ENCODE assay signal across 10 cellular contexts in genomic region chr3:129027544-129027880, GRCh38. TPM values are rescaled to one million over a fixed set of nuclear protein-coding genes. Genes with fewer than 3 reads are reported as not detected.
DNase-seq lines count a peak whose midpoint lies in the region; ATAC-seq and TF ChIP-seq lines count a peak whose summit lies in the region.
"Had no signal": no experiment of that assay in that cellular context is flagged by ENCODE, and none has a peak within 500 bp of the region (broad histone marks: within the 10 kb centered on the region; RNA-seq: fewer than 3 reads in every experiment).

No MANE protein-coding gene starts in this region.

- ATAC-seq in right lobe of liver (no peak), HG03342 (IDR thresholded peaks at IDR 0.05; ENCODE audit: unreplicated experiment) (no peak)

- peaks cover 1% of the 10 kb centered on the region for H3K36me3 Mint-ChIP-seq in activated naive CD4-positive, alpha-beta T cell treated with anti-CD3 and anti-CD28 coated beads, Interleukin-2, amount 10 ng/mL, durations not matched to agents 7 days and 5 days
- peaks cover 8% of the 10 kb centered on the region for H3K36me3 Mint-ChIP-seq in activated naive CD8-positive, alpha-beta T cell treated with anti-CD3 and anti-CD28 coated beads for 36 hours

- no peak for TF ChIP-seq CTCF in right lobe of liver (IDR thresholded peaks at IDR 0.05)
- TF ChIP-seq CTCF in tibial artery (IDR thresholded peaks at IDR 0.05), result no peak
- TF ChIP-seq CTCF in GM13976 (IDR thresholded peaks at IDR 0.05; ENCODE audit: borderline replicate concordance, control extremely low read depth, extremely low read depth, insufficient read depth, missing control alignments), result no peak

- no peak overlapping the region for H3K27ac Mint-ChIP-seq in activated naive CD4-positive, alpha-beta T cell treated with anti-CD3 and anti-CD28 coated beads, Interleukin-2, amount 10 ng/mL, durations not matched to agents 7 days and 5 days
- no peak overlapping the region for H3K27ac Mint-ChIP-seq in activated naive CD8-positive, alpha-beta T cell treated with anti-CD3 and anti-CD28 coated beads for 36 hours

- H3K4me1 ChIP-seq in right lobe of liver, result peaks cover 0 to 7% (median 0%) of the 10 kb centered on the region in 4 donors
- peaks cover 0 to 13% (median 10%) of the 10 kb centered on the region in 4 donors for H3K4me1 ChIP-seq in tibial artery

- H3K27me3 ChIP-seq in right lobe of liver (no peaks in the 10 kb centered on the region), tibial artery (no peaks in the 10 kb centered on the region)

- peak overlapping the region; percentile 72 for H3K4me3 Mint-ChIP-seq in activated naive CD4-positive, alpha-beta T cell treated with anti-CD3 and anti-CD28 coated beads, Interleukin-2, amount 10 ng/mL, durations not matched to agents 7 days and 5 days
- H3K4me3 Mint-ChIP-seq in activated naive CD8-positive, alpha-beta T cell treated with anti-CD3 and anti-CD28 coated beads for 36 hours, result peak overlapping the region; percentile 45

- DNase-seq in activated naive CD4-positive, alpha-beta T cell treated with anti-CD3 and anti-CD28 coated beads, Interleukin-2, amount 10 ng/mL, durations not matched to agents 7 days and 5 days, result no peak
- DNase-seq in activated naive CD4-positive, alpha-beta T cell (lab: John Stamatoyannopoulos, UW), result no peak
- DNase-seq in activated naive CD8-positive, alpha-beta T cell treated with anti-CD3 and anti-CD28 coated beads for 36 hours, result no peak
- DNase-seq in right lobe of liver (no peak), tibial artery (no peak), HCEC 1CT (no peak), GM13976 (ENCODE audit: low spot score) (no peak)

- CTCF ChIA-PET in activated naive CD4-positive, alpha-beta T cell treated with anti-CD3 and anti-CD28 coated beads, Interleukin-2, amount 10 ng/mL, durations not matched to agents 7 days and 5 days (lab: Charles Lee), result interaction anchor here (0.7 to 4.1 kb wide), 16 partner anchors 11 to 219 kb away, joined by 3 to 47 read pairs (median 4); no protein-coding TSS in a partner anchor

- in situ Hi-C loops in GM13976 (cut with MboI; ENCODE audit: low sequenced_read_pairs, unreplicated experiment), result no loop called here

- TF ChIP-seq POLR2A in right lobe of liver (IDR thresholded peaks at IDR 0.05), result no peak

- H3K4me3 ChIP-seq in right lobe of liver (peak overlapping the region; percentile 35 to 44 (median 41)), tibial artery (peak overlapping the region; percentile 45 to 64)

- H3K27me3 Mint-ChIP-seq in activated naive CD4-positive, alpha-beta T cell treated with anti-CD3 and anti-CD28 coated beads, Interleukin-2, amount 10 ng/mL, durations not matched to agents 7 days and 5 days, result peaks cover 37% of the 10 kb centered on the region
- no peaks in the 10 kb centered on the region for H3K27me3 Mint-ChIP-seq in activated naive CD8-positive, alpha-beta T cell treated with anti-CD3 and anti-CD28 coated beads for 36 hours
- H3K27me3 Mint-ChIP-seq: T-helper 17 cell had no signal

- H3K9me3 ChIP-seq in right lobe of liver (no peaks in the 10 kb centered on the region), tibial artery (no peaks in the 10 kb centered on the region)

- whole genome bisulfite sequencing in right lobe of liver (ENCODE audit: insufficient coverage, low coverage, low lambda C conversion rate, missing lambda C conversion rate), result 79% methylated on average over 7 of the region's 15 CpGs

- peaks cover 23% of the 10 kb centered on the region for H3K4me1 Mint-ChIP-seq in activated naive CD4-positive, alpha-beta T cell treated with anti-CD3 and anti-CD28 coated beads, Interleukin-2, amount 10 ng/mL, durations not matched to agents 7 days and 5 days
- peaks cover 14% of the 10 kb centered on the region for H3K4me1 Mint-ChIP-seq in activated naive CD8-positive, alpha-beta T cell treated with anti-CD3 and anti-CD28 coated beads for 36 hours

- no peaks in the 10 kb centered on the region for H3K9me3 Mint-ChIP-seq in activated naive CD4-positive, alpha-beta T cell treated with anti-CD3 and anti-CD28 coated beads, Interleukin-2, amount 10 ng/mL, durations not matched to agents 7 days and 5 days
- H3K9me3 Mint-ChIP-seq in activated naive CD8-positive, alpha-beta T cell treated with anti-CD3 and anti-CD28 coated beads for 36 hours, result no peaks in the 10 kb centered on the region

- H3K36me3 ChIP-seq in right lobe of liver (no peaks in the 10 kb centered on the region), tibial artery (no peaks in the 10 kb centered on the region)

- H3K27ac ChIP-seq in right lobe of liver (peak overlapping the region in 2 of 3 donors; percentile 27 to 40), tibial artery (peak overlapping the region in 1 of 2 donors; percentile 48)

- intact Hi-C loops in right lobe of liver (cut with DNase I) (no loop called here), tibial artery (cut with DNase I; ENCODE audit: low total_unique reads) (no loop called here)

RNA-seq across cellular contexts. Expression of gene EFCC1, which starts 26.4 kb away (rescaled TPM):
- total RNA-seq in activated naive CD8-positive, alpha-beta T cell treated with anti-CD3 and anti-CD28 coated beads for 36 hours, result under 1 TPM; 0.18 to 0.45 TPM
- 1 to 10 TPM in 2 of 6 experiments, under 1 TPM in 4; 0.25 to 1.5 (median 0.39) TPM for total RNA-seq in right lobe of liver

RNA-seq across cellular contexts. Expression of gene GP9, which starts 33.1 kb away (rescaled TPM):
- total RNA-seq in activated naive CD8-positive, alpha-beta T cell treated with anti-CD3 and anti-CD28 coated beads for 36 hours, result not detected
- total RNA-seq in right lobe of liver, result under 1 TPM in 1 of 6 experiments, not detected in 5; 0.50 TPM
- total RNA-seq: dermis blood vessel endothelial cell had no signal

RNA-seq across cellular contexts. Expression of gene CFAP92, which starts 33.6 kb away (rescaled TPM):
- total RNA-seq in activated naive CD8-positive, alpha-beta T cell treated with anti-CD3 and anti-CD28 coated beads for 36 hours, result under 1 TPM; 0.40 to 0.56 TPM
- under 1 TPM in 4 of 6 experiments, not detected in 2; 0.05 to 0.21 (median 0.08) TPM for total RNA-seq in right lobe of liver
